ENCODE assay signal across 10 cellular contexts in the genomic region with DNA sequence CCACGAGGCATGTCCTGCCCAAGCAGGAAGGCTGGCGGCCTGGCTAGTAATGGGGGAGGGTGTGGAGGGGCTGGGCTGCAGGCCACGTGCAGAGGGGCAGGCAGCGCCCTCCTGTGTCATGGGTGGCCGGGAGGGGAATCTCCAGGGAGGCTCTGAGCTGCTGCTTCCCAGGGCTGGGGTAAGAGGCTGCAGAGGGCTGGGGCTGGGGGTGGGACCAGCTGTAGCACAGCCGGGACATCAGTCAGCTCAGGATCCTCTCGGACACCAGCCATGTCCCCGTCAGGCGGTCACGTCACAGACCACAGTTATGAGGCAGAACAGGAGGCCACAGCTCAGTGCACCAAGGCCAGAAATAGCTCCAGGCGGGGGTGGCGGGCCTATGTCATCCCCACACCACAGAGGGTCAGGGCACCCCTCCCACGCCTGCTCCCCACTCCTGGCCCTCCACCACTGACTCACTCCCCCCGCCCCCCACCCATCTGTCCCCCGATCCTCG. TPM values are rescaled to one million over a fixed set of nuclear protein-coding genes. Genes with fewer than 3 reads are reported as not detected.
A peak's percentile ranks its signal among the peaks of the same experiment; 100 is the strongest.
DNase-seq lines count a peak whose midpoint lies in the region; ATAC-seq and TF ChIP-seq lines count a peak whose summit lies in the region.
"Had no signal": no experiment of that assay in that cellular context is flagged by ENCODE, and none has a peak within 500 bp of the region (broad histone marks: within the 10 kb centered on the region; RNA-seq: fewer than 3 reads in every experiment).

No MANE protein-coding gene starts in this region.

- peaks cover 8% of the 10 kb centered on the region for H3K27me3 Mint-ChIP-seq in nephron (ENCODE audit: low read depth)
- no peaks in the 10 kb centered on the region for H3K27me3 Mint-ChIP-seq in activated naive CD4-positive, alpha-beta T cell treated with anti-CD3 and anti-CD28 coated beads for 36 hours (ENCODE audit: low read depth)
- H3K27me3 Mint-ChIP-seq: activated CD8-positive, alpha-beta memory T cell treated with anti-CD3 and anti-CD28 coated beads, Interleukin-2, amount 10 ng/mL, durations not matched to agents 7 days and 5 days had no signal

- ATAC-seq in HG02981 (IDR thresholded peaks at IDR 0.05; ENCODE audit: unreplicated experiment) (peak; percentile 43), GM18907 (IDR thresholded peaks at IDR 0.05; ENCODE audit: unreplicated experiment) (no peak)
- ATAC-seq: activated CD8-positive, alpha-beta memory T cell treated with anti-CD3 and anti-CD28 coated beads, Interleukin-2, amount 10 ng/mL, durations not matched to agents 7 days and 5 days had no signal

- DNase-seq in GM10266 (ENCODE audit: extremely low spot score): peak; percentile 88
- DNase-seq in astrocyte of the hippocampus (ENCODE audit: low read depth, low spot score): peak; percentile 46
- no peak for DNase-seq in activated naive CD4-positive, alpha-beta T cell treated with anti-CD3 and anti-CD28 coated beads for 36 hours
- no peak for DNase-seq in amniotic stem cell (lab: John Stamatoyannopoulos, UW)
- no peak for DNase-seq in effector CD8-positive, alpha-beta T cell (lab: John Stamatoyannopoulos, UW)
- DNase-seq: activated CD8-positive, alpha-beta memory T cell treated with anti-CD3 and anti-CD28 coated beads, Interleukin-2, amount 10 ng/mL, durations not matched to agents 7 days and 5 days; NCI-H345 had no signal

- CTCF ChIA-PET in activated naive CD4-positive, alpha-beta T cell treated with anti-CD3 and anti-CD28 coated beads for 36 hours (lab: Charles Lee): no interaction called here

- H3K4me1 Mint-ChIP-seq in nephron: peaks cover 50% of the 10 kb centered on the region
- peaks cover 33% of the 10 kb centered on the region for H3K4me1 Mint-ChIP-seq in activated naive CD4-positive, alpha-beta T cell treated with anti-CD3 and anti-CD28 coated beads for 36 hours (ENCODE audit: low read depth)

- peaks cover 2% of the 10 kb centered on the region for H3K9me3 Mint-ChIP-seq in nephron
- no peaks in the 10 kb centered on the region for H3K9me3 Mint-ChIP-seq in activated naive CD4-positive, alpha-beta T cell treated with anti-CD3 and anti-CD28 coated beads for 36 hours

- peak; percentile 2 for TF ChIP-seq CTCF in GM10266 (IDR thresholded peaks at IDR 0.05; ENCODE audit: control insufficient read depth, insufficient read depth, low read depth, missing control alignments)
- TF ChIP-seq CTCF in nephron (IDR thresholded peaks at IDR 0.05; ENCODE audit: unreplicated experiment in 3 of 3): no peak

- H3K36me3 Mint-ChIP-seq in nephron (ENCODE audit: low read depth): no peaks in the 10 kb centered on the region
- H3K36me3 Mint-ChIP-seq in activated naive CD4-positive, alpha-beta T cell treated with anti-CD3 and anti-CD28 coated beads for 36 hours (ENCODE audit: low read depth): no peaks in the 10 kb centered on the region
- H3K36me3 Mint-ChIP-seq: activated CD8-positive, alpha-beta memory T cell treated with anti-CD3 and anti-CD28 coated beads, Interleukin-2, amount 10 ng/mL, durations not matched to agents 7 days and 5 days had no signal

- intact Hi-C loops in activated naive CD4-positive, alpha-beta T cell treated with anti-CD3 and anti-CD28 coated beads for 36 hours (cut with micrococcal nuclease): no loop called here

- H3K27ac Mint-ChIP-seq in nephron: peak overlapping the region in 2 of 3 experiments; percentile 23 to 72
- H3K27ac Mint-ChIP-seq in activated naive CD4-positive, alpha-beta T cell treated with anti-CD3 and anti-CD28 coated beads for 36 hours: no peak overlapping the region
- H3K27ac Mint-ChIP-seq: activated CD8-positive, alpha-beta memory T cell treated with anti-CD3 and anti-CD28 coated beads, Interleukin-2, amount 10 ng/mL, durations not matched to agents 7 days and 5 days had no signal

- no peak overlapping the region for H3K4me3 Mint-ChIP-seq in nephron
- H3K4me3 Mint-ChIP-seq in activated naive CD4-positive, alpha-beta T cell treated with anti-CD3 and anti-CD28 coated beads for 36 hours: no peak overlapping the region
- H3K4me3 Mint-ChIP-seq: activated CD8-positive, alpha-beta memory T cell treated with anti-CD3 and anti-CD28 coated beads, Interleukin-2, amount 10 ng/mL, durations not matched to agents 7 days and 5 days had no signal

RNA-seq across cellular contexts. Expression of a gene that starts 21.1 kb away (rescaled TPM):
- total RNA-seq in activated naive CD4-positive, alpha-beta T cell treated with anti-CD3 and anti-CD28 coated beads for 36 hours: 1 to 10 TPM; 2.1 to 2.5 TPM

Comparison
In these comparisons a context has a peak if more than half of its experiments do, and no peak if none do; other contexts are left out.
1. DNase-seq: peak in GM10266 (single experiment) and astrocyte of the hippocampus (single experiment); none in activated naive CD4-positive, alpha-beta T cell treated with anti-CD3 and anti-CD28 coated beads for 36 hours (single experiment), amniotic stem cell (single experiment) and effector CD8-positive, alpha-beta T cell (single experiment).